In genomic region chr7:1234794-1235500, GRCh38 we compare ENCODE assay signal across 13 cellular contexts. TPM values are rescaled to one million over a fixed set of nuclear protein-coding genes. Genes with fewer than 3 reads are reported as not detected.
DNase-seq lines count a peak whose midpoint lies in the region; ATAC-seq and TF ChIP-seq lines count a peak whose summit lies in the region.
"Had no signal": no experiment of that assay in that cellular context is flagged by ENCODE, and none has a peak within 500 bp of the region (broad histone marks: within the 10 kb centered on the region; RNA-seq: fewer than 3 reads in every experiment).

No MANE protein-coding gene starts in this region.

- H3K36me3 Mint-ChIP-seq in activated naive CD8-positive, alpha-beta T cell = no peaks in the 10 kb centered on the region
- peaks cover 4% of the 10 kb centered on the region for H3K36me3 Mint-ChIP-seq in natural killer cell treated with Interleukin-12 subunit alpha and Interleukin-12 subunit beta and Interleukin-15 and Interleukin-18, amount 100 ng/mL, for 72 hours

- peaks cover 38% of the 10 kb centered on the region for H3K4me1 Mint-ChIP-seq in activated naive CD8-positive, alpha-beta T cell (ENCODE audit: low read depth)
- H3K4me1 Mint-ChIP-seq in natural killer cell treated with Interleukin-12 subunit alpha and Interleukin-12 subunit beta and Interleukin-15 and Interleukin-18, amount 100 ng/mL, for 72 hours (ENCODE audit: low read depth in 2 of 2) = peaks cover 14 to 18% of the 10 kb centered on the region in 2 donors

- no peaks in the 10 kb centered on the region for H3K9me3 ChIP-seq in breast epithelium
- H3K9me3 ChIP-seq: transverse colon had no signal

- no peak overlapping the region for H3K4me3 ChIP-seq in breast epithelium
- H3K4me3 ChIP-seq: transverse colon had no signal

- peak overlapping the region; percentile 38 for H3K4me3 Mint-ChIP-seq in activated naive CD8-positive, alpha-beta T cell
- H3K4me3 Mint-ChIP-seq in natural killer cell treated with Interleukin-12 subunit alpha and Interleukin-12 subunit beta and Interleukin-15 and Interleukin-18, amount 100 ng/mL, for 72 hours = peak overlapping the region; percentile 51

- no peak for TF ChIP-seq CTCF in breast epithelium (IDR thresholded peaks at IDR 0.05)

- peak overlapping the region; percentile 54 for H3K27ac Mint-ChIP-seq in activated naive CD8-positive, alpha-beta T cell
- peak overlapping the region; percentile 31 to 62 for H3K27ac Mint-ChIP-seq in natural killer cell treated with Interleukin-12 subunit alpha and Interleukin-12 subunit beta and Interleukin-15 and Interleukin-18, amount 100 ng/mL, for 72 hours

- ATAC-seq in natural killer cell treated with Interleukin-12 subunit alpha and Interleukin-12 subunit beta and Interleukin-15 and Interleukin-18, amount 100 ng/mL, for 72 hours = peak; percentile 70 to 74
- no peak for ATAC-seq in HG03045 (IDR thresholded peaks at IDR 0.05; ENCODE audit: unreplicated experiment)

- peaks cover 33% of the 10 kb centered on the region for H3K27me3 Mint-ChIP-seq in activated naive CD8-positive, alpha-beta T cell
- H3K27me3 Mint-ChIP-seq in natural killer cell treated with Interleukin-12 subunit alpha and Interleukin-12 subunit beta and Interleukin-15 and Interleukin-18, amount 100 ng/mL, for 72 hours = peaks cover 35 to 45% of the 10 kb centered on the region in 2 donors

- intact Hi-C loops in breast epithelium (cut with DNase I; ENCODE audit: low total_unique reads) = loop anchor here (5.0 kb wide), 1 partner anchor 202 kb away; no protein-coding TSS in a partner anchor

- no peaks in the 10 kb centered on the region for H3K36me3 ChIP-seq in breast epithelium
- H3K36me3 ChIP-seq: transverse colon had no signal

- H3K27me3 ChIP-seq in breast epithelium = peaks cover 25 to 92% of the 10 kb centered on the region in 2 donors

- H3K4me1 ChIP-seq in breast epithelium = no peaks in the 10 kb centered on the region

- no peak for TF ChIP-seq POLR2A in breast epithelium (IDR thresholded peaks at IDR 0.05)

- H3K27ac ChIP-seq in breast epithelium = no peak overlapping the region
- H3K27ac ChIP-seq: 22Rv1, transverse colon had no signal

- no peaks in the 10 kb centered on the region for H3K9me3 Mint-ChIP-seq in activated naive CD8-positive, alpha-beta T cell (ENCODE audit: low read depth)
- no peaks in the 10 kb centered on the region for H3K9me3 Mint-ChIP-seq in natural killer cell treated with Interleukin-12 subunit alpha and Interleukin-12 subunit beta and Interleukin-15 and Interleukin-18, amount 100 ng/mL, for 72 hours

- peak; percentile 65 for DNase-seq in DMS 273 (lab: John Stamatoyannopoulos, UW; ENCODE audit: unreplicated experiment)
- no peak for DNase-seq in DMS 273 treated with DMSO at 0.1 percent for 48 hours (lab: John Stamatoyannopoulos, UW)
- DNase-seq in Kasumi-1 (lab: John Stamatoyannopoulos, UW) = peak; percentile 83 to 86
- peak; percentile 63 for DNase-seq in natural killer cell treated with Interleukin-12 subunit alpha and Interleukin-12 subunit beta and Interleukin-15 and Interleukin-18, amount 100 ng/mL, for 72 hours (ENCODE audit: low spot score)
- no peak for DNase-seq in breast epithelium (ENCODE audit: low spot score in 2 of 2)
- DNase-seq in NOMO-1 treated with dmso at 0.1 percent for 144 hours (lab: John Stamatoyannopoulos, UW; ENCODE audit: unreplicated experiment) = no peak
- DNase-seq: cerebellar nuclear complex, KG1, NCI-H2029 treated with DMSO at 0.1 percent for 48 hours, transverse colon had no signal

RNA-seq across cellular contexts. Expression of gene UNCX, which starts 2.3 kb away (rescaled TPM):
- not detected for total RNA-seq in natural killer cell treated with Interleukin-12 subunit alpha and Interleukin-12 subunit beta and Interleukin-15 and Interleukin-18, amount 100 ng/mL, for 72 hours
- total RNA-seq in breast epithelium = not detected
- total RNA-seq: transverse colon had no signal

Comparison
In these comparisons a context has a peak if more than half of its experiments do, and no peak if none do; other contexts are left out.
1. DNase-seq: peak in DMS 273 (single experiment), Kasumi-1 (2 of 2) and natural killer cell treated with Interleukin-12 subunit alpha and Interleukin-12 subunit beta and Interleukin-15 and Interleukin-18, amount 100 ng/mL, for 72 hours (single experiment); none in DMS 273 treated with DMSO at 0.1 percent for 48 hours (single experiment), breast epithelium (0 of 2) and NOMO-1 treated with dmso at 0.1 percent for 144 hours (single experiment).